Comparison of ENCODE assay signal across 10 cellular contexts in the genomic region with DNA sequence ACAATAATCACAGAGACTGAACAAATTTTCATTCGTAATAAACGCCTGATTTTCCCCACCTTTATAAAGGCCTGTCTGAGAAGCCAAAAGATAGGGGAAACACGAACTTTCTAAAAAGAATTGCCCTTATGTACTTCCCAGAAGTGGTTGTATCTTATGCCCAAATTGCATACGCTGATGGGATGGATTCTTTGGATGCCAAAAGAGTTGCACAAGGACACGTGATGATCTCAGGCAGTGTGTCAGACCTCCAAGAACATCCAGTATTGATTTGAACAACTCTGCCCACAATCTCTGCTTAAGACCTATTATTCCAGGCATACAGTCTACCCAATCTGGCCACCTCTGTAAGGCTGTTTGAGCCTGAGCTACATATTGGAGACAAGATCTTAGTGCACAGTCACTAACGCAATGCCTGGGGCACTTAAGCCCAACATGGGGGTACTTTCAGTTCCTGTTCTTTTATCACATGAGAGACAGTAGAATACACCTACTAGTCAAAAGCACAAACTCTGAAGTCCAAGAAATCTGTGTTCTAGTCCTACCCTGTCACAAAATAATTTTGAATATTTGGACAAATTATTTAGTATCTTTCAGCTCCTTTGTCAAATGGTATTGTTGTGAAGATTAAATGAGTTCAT. TPM values are rescaled to one million over a fixed set of nuclear protein-coding genes. Genes with fewer than 3 reads are reported as not detected.
A peak's percentile ranks its signal among the peaks of the same experiment; 100 is the strongest.
DNase-seq lines count a peak whose midpoint lies in the region; ATAC-seq and TF ChIP-seq lines count a peak whose summit lies in the region.
"Had no signal": no experiment of that assay in that cellular context is flagged by ENCODE, and none has a peak within 500 bp of the region (broad histone marks: within the 10 kb centered on the region; RNA-seq: fewer than 3 reads in every experiment).

No MANE protein-coding gene starts in this region.

- H3K36me3 Mint-ChIP-seq in nephron progenitor cell (ENCODE audit: low read depth): peaks cover 8% of the 10 kb centered on the region
- H3K36me3 Mint-ChIP-seq: brain had no signal

- H3K27me3 Mint-ChIP-seq in nephron progenitor cell (ENCODE audit: low read depth, poor library complexity): no peaks in the 10 kb centered on the region

- DNase-seq in right cardiac atrium (no peak), heart right ventricle (no peak), brain microvascular endothelial cell (peak; percentile 38), T1000 (lab: John Stamatoyannopoulos, UW) (no peak), nephron progenitor cell (no peak), WERI-Rb-1 (no peak), SW 1271 (lab: John Stamatoyannopoulos, UW) (no peak)

- no peak overlapping the region for H3K27ac Mint-ChIP-seq in nephron progenitor cell

- H3K27me3 ChIP-seq in right cardiac atrium (ENCODE audit: control insufficient read depth, insufficient read depth) (no peaks in the 10 kb centered on the region), heart right ventricle (peaks cover 0 to 8% (median 0%) of the 10 kb centered on the region in 7 donors), brain microvascular endothelial cell (replicated peaks) (no peaks in the 10 kb centered on the region), WERI-Rb-1 (ENCODE audit: insufficient read depth, low read depth, severe bottlenecking) (no peaks in the 10 kb centered on the region)
- H3K27me3 ChIP-seq: right atrium auricular region had no signal

- in situ Hi-C loops in brain microvascular endothelial cell (cut with HindIII; ENCODE audit: low pct_ligation_motif_present, low sequenced_read_pairs): no loop called here

- TF ChIP-seq CTCF in heart right ventricle (IDR thresholded peaks at IDR 0.05) (no peak), brain microvascular endothelial cell (IDR thresholded peaks at IDR 0.05; ENCODE audit: low read depth, low read length, missing control alignments) (no peak), nephron progenitor cell (IDR thresholded peaks at IDR 0.05) (no peak), WERI-Rb-1 (IDR thresholded peaks at IDR 0.05; ENCODE audit: low read depth, low read length) (no peak)

- H3K9me3 ChIP-seq in right cardiac atrium (ENCODE audit: control insufficient read depth, low read length): peaks cover 1% of the 10 kb centered on the region
- no peaks in the 10 kb centered on the region for H3K9me3 ChIP-seq in heart right ventricle
- no peaks in the 10 kb centered on the region for H3K9me3 ChIP-seq in WERI-Rb-1 (ENCODE audit: severe bottlenecking)
- H3K9me3 ChIP-seq: right atrium auricular region had no signal

- no peaks in the 10 kb centered on the region for H3K36me3 ChIP-seq in heart right ventricle
- H3K36me3 ChIP-seq in brain microvascular endothelial cell (replicated peaks): no peaks in the 10 kb centered on the region
- H3K36me3 ChIP-seq in WERI-Rb-1: no peaks in the 10 kb centered on the region
- H3K36me3 ChIP-seq: right atrium auricular region had no signal

- H3K27ac ChIP-seq in right cardiac atrium (ENCODE audit: low read length): peak overlapping the region; percentile 85
- no peak overlapping the region for H3K27ac ChIP-seq in heart right ventricle
- no peak overlapping the region for H3K27ac ChIP-seq in brain microvascular endothelial cell
- H3K27ac ChIP-seq in WERI-Rb-1: no peak overlapping the region

- no peak overlapping the region for H3K4me3 Mint-ChIP-seq in nephron progenitor cell
- H3K4me3 Mint-ChIP-seq: brain had no signal

- H3K4me1 ChIP-seq in right cardiac atrium (ENCODE audit: control insufficient read depth, insufficient read depth, low read length) (peaks cover 1% of the 10 kb centered on the region), heart right ventricle (peaks cover 0 to 21% (median 0%) of the 10 kb centered on the region in 9 donors)

- H3K4me3 ChIP-seq in right cardiac atrium (ENCODE audit: low read length): no peak overlapping the region
- no peak overlapping the region for H3K4me3 ChIP-seq in heart right ventricle
- no peak overlapping the region for H3K4me3 ChIP-seq in brain microvascular endothelial cell (ENCODE audit: low read depth, low read length)
- no peak overlapping the region for H3K4me3 ChIP-seq in WERI-Rb-1 (ENCODE audit: low read depth, low read length)
- H3K4me3 ChIP-seq: right atrium auricular region had no signal

- peak; percentile 68 to 71 for ATAC-seq in right cardiac atrium
- ATAC-seq in heart right ventricle: no peak
- peak; percentile 52 for ATAC-seq in HG03432 (IDR thresholded peaks at IDR 0.05; ENCODE audit: unreplicated experiment)

- H3K4me1 Mint-ChIP-seq in nephron progenitor cell: peaks cover 40% of the 10 kb centered on the region

- H3K9me3 Mint-ChIP-seq in nephron progenitor cell: no peaks in the 10 kb centered on the region
- H3K9me3 Mint-ChIP-seq: brain had no signal

- 29% methylated on average over 6 of the region's 6 CpGs for WGBS in right cardiac atrium
- WGBS in heart right ventricle, 2 donors: 32 to 37% methylated on average over 6 of the region's 6 CpGs

- intact Hi-C loops in right cardiac atrium (cut with DNase I): loop anchor here (2.0 to 10.0 kb wide), 3 partner anchors 95 to 203 kb away; a partner anchor contains a TSS
- intact Hi-C loops in heart right ventricle (cut with DNase I): loop anchor here (2.0 to 10.0 kb wide), 8 partner anchors 90 to 213 kb away; a partner anchor contains a TSS

RNA-seq across cellular contexts. Expression of a gene that starts 38.9 kb away (rescaled TPM):
- not detected for total RNA-seq in right cardiac atrium
- polyA plus RNA-seq in right cardiac atrium: not detected
- total RNA-seq in heart right ventricle: not detected
- not detected for polyA plus RNA-seq in heart right ventricle
- total RNA-seq: right atrium auricular region had no signal

RNA-seq across cellular contexts. Expression of a gene that starts 49.3 kb away (rescaled TPM):
- total RNA-seq in right cardiac atrium (not detected), heart right ventricle (not detected)
- polyA plus RNA-seq in right cardiac atrium (not detected), heart right ventricle (not detected)
- total RNA-seq: right atrium auricular region had no signal

Comparison
In these comparisons a context has a peak if more than half of its experiments do, and no peak if none do; other contexts are left out.
1. ATAC-seq: peak in right cardiac atrium (2 of 2) and HG03432 (single experiment); none in heart right ventricle (0 of 8).